ENCODE assay signal across 8 cellular contexts in genomic region chr14:102930138-102930752, GRCh38. TPM values are rescaled to one million over a fixed set of nuclear protein-coding genes. Genes with fewer than 3 reads are reported as not detected.
DNase-seq lines count a peak whose midpoint lies in the region; ATAC-seq and TF ChIP-seq lines count a peak whose summit lies in the region.

No MANE protein-coding gene starts in this region.

- TF ChIP-seq POLR2A in Peyer's patch (IDR thresholded peaks at IDR 0.05), result no peak

- H3K9me3 Mint-ChIP-seq in stimulated activated memory B cell treated with anti-CD40 and anti-IgM and Interleukin-4, amounts not matched to agents 10 μg/mL and 1 μg/mL and 100 μg/mL, for 72 hours, result no peaks in the 10 kb centered on the region

- H3K27me3 Mint-ChIP-seq in stimulated activated memory B cell treated with anti-CD40 and anti-IgM and Interleukin-4, amounts not matched to agents 10 μg/mL and 1 μg/mL and 100 μg/mL, for 72 hours, result no peaks in the 10 kb centered on the region

- H3K36me3 ChIP-seq in Peyer's patch, result peaks cover 0 to 20% (median 0%) of the 10 kb centered on the region in 3 donors
- H3K36me3 ChIP-seq in iPS DF 6.9 (ENCODE audit: control insufficient read depth, insufficient read depth, low read length), result peaks cover 2% of the 10 kb centered on the region; the same call in 1 of the 2 replicates

- H3K36me3 Mint-ChIP-seq in stimulated activated memory B cell treated with anti-CD40 and anti-IgM and Interleukin-4, amounts not matched to agents 10 μg/mL and 1 μg/mL and 100 μg/mL, for 72 hours, result peaks cover 10% of the 10 kb centered on the region

- no peaks in the 10 kb centered on the region for H3K9me3 ChIP-seq in Peyer's patch
- no peaks in the 10 kb centered on the region for H3K9me3 ChIP-seq in iPS DF 6.9 (ENCODE audit: control insufficient read depth, insufficient read depth, low read length)

- H3K27ac ChIP-seq in Peyer's patch, result peak overlapping the region; percentile 25 to 97 (median 92)
- H3K27ac ChIP-seq in iPS DF 6.9 (ENCODE audit: low read length), result no peak overlapping the region

- WGBS in iPS DF 6.9 (ENCODE audit: insufficient coverage, insufficient read length), result no CpG with 5 or more reads among the region's 74 CpGs

- DNase-seq in NCI-H2196 (lab: John Stamatoyannopoulos, UW; ENCODE audit: unreplicated experiment) (peak; percentile 1), NCI-H2196 treated with DMSO at 0.1 percent for 48 hours (lab: John Stamatoyannopoulos, UW; ENCODE audit: unreplicated experiment) (no peak), Peyer's patch (no peak), iPS DF 6.9 (ENCODE audit: low read depth, low spot score) (no peak), putamen (ENCODE audit: low spot score) (no peak), DMS114 treated with DMSO at 0.1 percent for 48 hours (lab: John Stamatoyannopoulos, UW; ENCODE audit: unreplicated experiment) (no peak)

- no peak overlapping the region for H3K27ac Mint-ChIP-seq in stimulated activated memory B cell treated with anti-CD40 and anti-IgM and Interleukin-4, amounts not matched to agents 10 μg/mL and 1 μg/mL and 100 μg/mL, for 72 hours

- H3K27me3 ChIP-seq in Peyer's patch (peaks cover 0 to 23% of the 10 kb centered on the region in 2 donors), iPS DF 6.9 (ENCODE audit: control insufficient read depth, insufficient read depth, low read length) (peaks cover 14% of the 10 kb centered on the region; the same call in 1 of the 2 replicates)

- peak overlapping the region; percentile 46 for H3K4me3 Mint-ChIP-seq in stimulated activated memory B cell treated with anti-CD40 and anti-IgM and Interleukin-4, amounts not matched to agents 10 μg/mL and 1 μg/mL and 100 μg/mL, for 72 hours

- H3K4me1 ChIP-seq in Peyer's patch, result peaks cover 0 to 31% (median 25%) of the 10 kb centered on the region in 4 donors
- H3K4me1 ChIP-seq in iPS DF 6.9 (ENCODE audit: control insufficient read depth, insufficient read depth, low read length), result peaks cover 6% of the 10 kb centered on the region

- peak in 2 of 6 experiments; percentile 0 to 3 for TF ChIP-seq CTCF in Peyer's patch (IDR thresholded peaks at IDR 0.05)

- no peak for ATAC-seq in stimulated activated memory B cell treated with anti-CD40 and anti-IgM and Interleukin-4, amounts not matched to agents 10 μg/mL and 1 μg/mL and 100 μg/mL, for 72 hours
- ATAC-seq in GM21381 (IDR thresholded peaks at IDR 0.05; ENCODE audit: unreplicated experiment), result no peak

- H3K4me3 ChIP-seq in Peyer's patch (peak overlapping the region; percentile 44 to 69 (median 60)), iPS DF 6.9 (ENCODE audit: low read length) (peak overlapping the region; percentile 61; the same call in 1 of the 2 replicates)

- H3K4me1 Mint-ChIP-seq in stimulated activated memory B cell treated with anti-CD40 and anti-IgM and Interleukin-4, amounts not matched to agents 10 μg/mL and 1 μg/mL and 100 μg/mL, for 72 hours, result peaks cover 6% of the 10 kb centered on the region

RNA-seq across cellular contexts. Expression of gene AMN, which starts 7.8 kb away (rescaled TPM):
- total RNA-seq in Peyer's patch, result 1,000 to 10,000 TPM in 1 of 4 donors, 100 to 1,000 TPM in 2, 10 to 100 TPM in 1; 89.1 to 1,110 (median 806) TPM
